1 cellular context compared by ENCODE assay signal in genomic region chr2:27079233-27080139, GRCh38.
TF ChIP-seq lines count a peak whose summit lies in the region.

No MANE protein-coding gene starts in this region.

TF ChIP-seq in SK-N-SH, 30 proteins besides CTCF, POLR2A, EP300 and RAD21 (continued from another document):
- TF ChIP-seq IRF3 (IDR thresholded peaks at IDR 0.05; ENCODE audit: low read depth, low read length): no peak
